ENCODE assay signal across 20 cellular contexts in genomic region chrX:66504481-66504880, GRCh38.
DNase-seq lines count a peak whose midpoint lies in the region; FAIRE-seq and TF ChIP-seq lines count a peak whose summit lies in the region.
"Had no signal": no experiment of that assay in that cellular context is flagged by ENCODE, and none has a peak within 500 bp of the region (broad histone marks: within the 10 kb centered on the region; RNA-seq: fewer than 3 reads in every experiment).

No MANE protein-coding gene starts in this region.

- peaks cover 27% of the 10 kb centered on the region for H3K9me3 Mint-ChIP-seq in MCF 10A (ENCODE audit: unreplicated experiment)
- H3K9me3 Mint-ChIP-seq: CD4-positive, alpha-beta T cell; CD8-positive, alpha-beta T cell had no signal

- H3K4me3 ChIP-seq in breast epithelium (no peak overlapping the region), bronchial epithelial cell (ENCODE audit: low read depth, low read length) (no peak overlapping the region), trophoblast cell (ENCODE audit: low read depth, low read length) (no peak overlapping the region)
- H3K4me3 ChIP-seq: BLaER1 treated with 17β-estradiol and CSF1 and Interleukin-3, amounts not matched to agents 10 nM and 100 nM had no signal

- no peak overlapping the region for H3K18ac ChIP-seq in trophoblast cell (ENCODE audit: low read length)

- H3K79me1 ChIP-seq in trophoblast cell (ENCODE audit: low read length), result no peaks in the 10 kb centered on the region

- H3K4me1 Mint-ChIP-seq in MCF 10A (ENCODE audit: insufficient read depth, unreplicated experiment), result no peaks in the 10 kb centered on the region
- H3K4me1 Mint-ChIP-seq: B cell had no signal

- no peaks in the 10 kb centered on the region for H3K79me2 ChIP-seq in trophoblast cell (ENCODE audit: control insufficient read depth, insufficient read depth, low read length, poor library complexity)

- no peak overlapping the region for H2AK5ac ChIP-seq in trophoblast cell (ENCODE audit: low read length)

- no peak overlapping the region for H2BK120ac ChIP-seq in trophoblast cell (ENCODE audit: insufficient read depth, low read length, poor library complexity)

- no peak overlapping the region for H3K9ac ChIP-seq in trophoblast cell (ENCODE audit: low read length)
- H3K9ac ChIP-seq: BLaER1 treated with 17β-estradiol and CSF1 and Interleukin-3, amounts not matched to agents 10 nM and 100 nM had no signal

- intact Hi-C loops in MCF 10A (cut with micrococcal nuclease), result no loop called here
- intact Hi-C loops in breast epithelium (cut with DNase I; ENCODE audit: low total_unique reads), result no loop called here

- no peaks in the 10 kb centered on the region for H3K36me3 Mint-ChIP-seq in MCF 10A (ENCODE audit: insufficient read depth, unreplicated experiment)
- H3K36me3 Mint-ChIP-seq: CD8-positive, alpha-beta T cell had no signal

- H3K4me2 ChIP-seq in trophoblast cell (ENCODE audit: low read length), result no peak overlapping the region
- H3K4me2 ChIP-seq: BLaER1 treated with 17β-estradiol and CSF1 and Interleukin-3, amounts not matched to agents 10 nM and 100 nM had no signal

- H2BK12ac ChIP-seq in trophoblast cell (ENCODE audit: low read length), result no peak overlapping the region

- H3K27me3 ChIP-seq in breast epithelium (peaks cover 0 to 25% of the 10 kb centered on the region in 2 donors), bronchial epithelial cell (ENCODE audit: control insufficient read depth, insufficient read depth, low read length) (no peaks in the 10 kb centered on the region), trophoblast cell (ENCODE audit: insufficient read depth, low read length) (no peaks in the 10 kb centered on the region)

- H2AFZ ChIP-seq in trophoblast cell (ENCODE audit: insufficient read depth, low read length, poor library complexity), result no peak overlapping the region

- DNase-seq in MCF 10A (ENCODE audit: unreplicated experiment) (peak; percentile 1), breast epithelium (ENCODE audit: low spot score in 2 of 2) (no peak), bronchial epithelial cell (ENCODE audit: low read depth) (peak; percentile 17), trophoblast cell (peak; percentile 70 to 73), ACHN (no peak)
- DNase-seq in activated effector memory CD4-positive, alpha-beta T cell treated with anti-CD3 and anti-CD28 coated beads, Interleukin-2, amount 50 U/mL, for 16 hours, result no peak
- DNase-seq: AML-193; Caco-2; Calu3; CD4-positive, alpha-beta T cell; CD8-positive, alpha-beta T cell; DMS79 treated with DMSO at 0.1 percent for 48 hours; GF-D8 had no signal

- in situ Hi-C loops in ACHN (cut with HindIII; ENCODE audit: low pct_ligation_motif_present, low pct_unique_long_range_greater_than_20kb, low sequenced_read_pairs), result no loop called here

- H4K8ac ChIP-seq in trophoblast cell (ENCODE audit: low read depth, low read length), result no peak overlapping the region

- H3K4me3 Mint-ChIP-seq in MCF 10A (ENCODE audit: unreplicated experiment), result no peak overlapping the region
- H3K4me3 Mint-ChIP-seq: B cell; CD4-positive, alpha-beta T cell; CD8-positive, alpha-beta T cell had no signal

- TF ChIP-seq POLR2A in breast epithelium (IDR thresholded peaks at IDR 0.05), result no peak

- POLR2A ChIA-PET in MCF 10A (lab: Yijun Ruan, JAX), result no interaction called here

- TF ChIP-seq CTCF in MCF 10A (IDR thresholded peaks at IDR 0.05; ENCODE audit: unreplicated experiment) (no peak), breast epithelium (IDR thresholded peaks at IDR 0.05) (no peak), bronchial epithelial cell (IDR thresholded peaks at IDR 0.05; ENCODE audit: insufficient read depth, low read length, severe bottlenecking) (no peak)

- FAIRE-seq in bronchial epithelial cell (lab: Jason Lieb, UNC), result no peak
- FAIRE-seq: D721Med, G401.6, GM12891 had no signal

- H3K9me3 ChIP-seq in breast epithelium (peaks cover 3 to 29% of the 10 kb centered on the region in 2 donors), trophoblast cell (ENCODE audit: insufficient read depth, low read depth, low read length) (peaks cover 3% of the 10 kb centered on the region)
- H3K9me3 ChIP-seq: Caco-2 had no signal

- CTCF ChIA-PET in MCF 10A (lab: Yijun Ruan, JAX), result no interaction called here

- no peak overlapping the region for H2BK5ac ChIP-seq in trophoblast cell (ENCODE audit: low read depth, low read length, poor library complexity)

- H3K4me1 ChIP-seq in breast epithelium (no peaks in the 10 kb centered on the region), trophoblast cell (ENCODE audit: control insufficient read depth in 1 of 2, insufficient read depth in 2 of 2, low read length in 2 of 2) (no peaks in the 10 kb centered on the region)
- H3K4me1 ChIP-seq: BLaER1 treated with 17β-estradiol and CSF1 and Interleukin-3, amounts not matched to agents 10 nM and 100 nM; Caco-2 had no signal

- H3K14ac ChIP-seq in trophoblast cell (ENCODE audit: low read length), result no peak overlapping the region

- no peak overlapping the region for H3K4ac ChIP-seq in trophoblast cell (ENCODE audit: low read depth, low read length)

- H3K27ac ChIP-seq in breast epithelium, result no peak overlapping the region
- H3K27ac ChIP-seq in trophoblast cell (ENCODE audit: low read depth, low read length), result no peak overlapping the region
- H3K27ac ChIP-seq: 22Rv1; BLaER1 treated with 17β-estradiol and CSF1 and Interleukin-3, amounts not matched to agents 10 nM and 100 nM; C4-2B had no signal

- no peak overlapping the region for H3K23ac ChIP-seq in trophoblast cell (ENCODE audit: low read length)

- BruUV-seq in MCF 10A (replicated peaks; lab: Mats Ljungman, UMichigan), result no TSS peak

- H4K91ac ChIP-seq in trophoblast cell (ENCODE audit: low read depth, low read length), result no peak overlapping the region

- no peaks in the 10 kb centered on the region for H3K27me3 Mint-ChIP-seq in MCF 10A (ENCODE audit: insufficient read depth, unreplicated experiment)
- H3K27me3 Mint-ChIP-seq: B cell; CD4-positive, alpha-beta T cell had no signal

- H4K12ac ChIP-seq in trophoblast cell (ENCODE audit: low read depth, low read length), result no peak overlapping the region

- H3K36me3 ChIP-seq in breast epithelium (no peaks in the 10 kb centered on the region), bronchial epithelial cell (ENCODE audit: control insufficient read depth, insufficient read depth, low read length) (no peaks in the 10 kb centered on the region), trophoblast cell (ENCODE audit: control insufficient read depth in 1 of 2, insufficient read depth in 2 of 2, low read length in 2 of 2) (no peaks in the 10 kb centered on the region)
- H3K36me3 ChIP-seq: BLaER1 treated with 17β-estradiol and CSF1 and Interleukin-3, amounts not matched to agents 10 nM and 100 nM had no signal

- no peak overlapping the region for H3K27ac Mint-ChIP-seq in MCF 10A (ENCODE audit: low read depth, unreplicated experiment)
- H3K27ac Mint-ChIP-seq: B cell; CD4-positive, alpha-beta T cell; CD8-positive, alpha-beta T cell had no signal

Comparison
In these comparisons a context has a peak if more than half of its experiments do, and no peak if none do; other contexts are left out.
1. DNase-seq: peak in MCF 10A (single experiment), bronchial epithelial cell (single experiment) and trophoblast cell (2 of 2); none in breast epithelium (0 of 2), ACHN (single experiment) and activated effector memory CD4-positive, alpha-beta T cell treated with anti-CD3 and anti-CD28 coated beads, Interleukin-2, amount 50 U/mL, for 16 hours (single experiment).